In genomic region chr19:18167011-18167410, GRCh38 we compare ENCODE assay signal across 21 cellular contexts. TPM values are rescaled to one million over a fixed set of nuclear protein-coding genes. Genes with fewer than 3 reads are reported as not detected.
DNase-seq lines count a peak whose midpoint lies in the region; ATAC-seq, FAIRE-seq and TF ChIP-seq lines count a peak whose summit lies in the region.
"Had no signal": no experiment of that assay in that cellular context is flagged by ENCODE, and none has a peak within 500 bp of the region (broad histone marks: within the 10 kb centered on the region; RNA-seq: fewer than 3 reads in every experiment).

No MANE protein-coding gene starts in this region.

- H3K27me3 ChIP-seq in SK-N-SH (ENCODE audit: insufficient read depth) (no peaks in the 10 kb centered on the region), HCT116 (ENCODE audit: insufficient read depth, low read length) (no peaks in the 10 kb centered on the region), trophoblast cell (ENCODE audit: insufficient read depth, low read length) (no peaks in the 10 kb centered on the region)
- H3K27me3 ChIP-seq: BLaER1 had no signal

- TF ChIP-seq POLR2A in HCT116 (IDR thresholded peaks at IDR 0.05; ENCODE audit: borderline replicate concordance, extremely low read depth, insufficient read depth, insufficient read length), result no peak

- DNase-seq in SK-N-SH (peak; percentile 11), 8988T (peak; percentile 42), D721Med (ENCODE audit: insufficient read length, low spot score) (peak; percentile 19), HCT116 (ENCODE audit: low read depth, low spot score) (no peak), OCI-M2 (lab: John Stamatoyannopoulos, UW; ENCODE audit: unreplicated experiment) (no peak), trophoblast cell (no peak)
- DNase-seq in activated CD4-positive, alpha-beta T cell treated with anti-CD3 and anti-CD28 coated beads, Interleukin-2, amount 10 ng/mL, durations not matched to agents 7 days and 5 days, result no peak
- DNase-seq: Caco-2; CD4-positive, CD25-positive, alpha-beta regulatory T cell; CD8-positive, alpha-beta T cell; DMS 273 treated with DMSO at 0.1 percent for 48 hours; DND-41; GM23248 had no signal

- no peaks in the 10 kb centered on the region for H3K9me3 ChIP-seq in SK-N-SH
- no peaks in the 10 kb centered on the region for H3K9me3 ChIP-seq in HCT116 (ENCODE audit: control insufficient read depth in 1 of 2, insufficient read depth in 1 of 2, low read depth in 1 of 2, low read length in 2 of 2)
- no peaks in the 10 kb centered on the region for H3K9me3 ChIP-seq in trophoblast cell (ENCODE audit: insufficient read depth, low read depth, low read length)
- H3K9me3 ChIP-seq: BLaER1, Caco-2, HAP-1 had no signal

- 96% methylated on average over 16 of the region's 21 CpGs for WGBS in SK-N-SH (ENCODE audit: low lambda C conversion rate)
- no CpG with 5 or more reads among the region's 21 CpGs for WGBS in trophoblast cell (ENCODE audit: extremely low coverage, insufficient coverage, insufficient read length)

- no peak overlapping the region for H4K91ac ChIP-seq in trophoblast cell (ENCODE audit: low read depth, low read length)

- H3K27ac ChIP-seq in SK-N-SH (ENCODE audit: low read depth in 2 of 2, low read length in 1 of 2), result no peak overlapping the region
- 0 out of 2 replicates have a peak overlapping the region, but pooled peaks have one; percentile 14 for H3K27ac ChIP-seq in HCT116 (ENCODE audit: low read depth, low read length)
- no peak overlapping the region for H3K27ac ChIP-seq in trophoblast cell (ENCODE audit: low read depth, low read length)
- H3K27ac ChIP-seq: BLaER1, C4-2B, GM23248 had no signal

- H3F3A ChIP-seq in SK-N-SH (replicated peaks; ENCODE audit: insufficient read depth), result peaks cover 13% of the 10 kb centered on the region

- H4K20me1 ChIP-seq in SK-N-SH (ENCODE audit: insufficient read depth), result no peaks in the 10 kb centered on the region
- no peaks in the 10 kb centered on the region for H4K20me1 ChIP-seq in HCT116 (ENCODE audit: insufficient read depth)
- H4K20me1 ChIP-seq: BLaER1 had no signal

- BruUV-seq in HCT116 (replicated peaks; lab: Mats Ljungman, UMichigan), result no TSS peak

- FAIRE-seq in D721Med (lab: Jason Lieb, UNC), result no peak
- FAIRE-seq: G401.6, GM12892 had no signal

- H3K9me2 ChIP-seq in SK-N-SH (no peaks in the 10 kb centered on the region), HCT116 (ENCODE audit: insufficient read depth) (no peaks in the 10 kb centered on the region)

- H3K79me2 ChIP-seq in SK-N-SH (ENCODE audit: insufficient read depth), result no peaks in the 10 kb centered on the region
- no peaks in the 10 kb centered on the region for H3K79me2 ChIP-seq in HCT116 (ENCODE audit: insufficient read depth, low read length)
- no peaks in the 10 kb centered on the region for H3K79me2 ChIP-seq in trophoblast cell (ENCODE audit: control insufficient read depth, insufficient read depth, low read length, poor library complexity)

- CTCF ChIA-PET in SK-N-SH (lab: Yijun Ruan, JAX), result interaction anchor here (1.5 to 9.4 kb wide), 5 partner anchors 13 to 112 kb away, joined by 4 to 78 read pairs (median 6); partner anchors contain the start of gene PIK3R2
- CTCF ChIA-PET in HCT116 (lab: Charles Lee), result interaction anchor here (1.6 to 2.0 kb wide), 2 partner anchors 26 to 55 kb away, joined by 6 to 24 read pairs; partner anchors contain the start of gene MPV17L2
- CTCF ChIA-PET in activated CD4-positive, alpha-beta T cell treated with anti-CD3 and anti-CD28 coated beads, Interleukin-2, amount 10 ng/mL, durations not matched to agents 7 days and 5 days (lab: Charles Lee), result interaction anchor here (1.2 to 1.7 kb wide), 3 partner anchors 56 to 80 kb away, joined by 3 to 9 read pairs (median 3); no protein-coding TSS in a partner anchor

- H3K79me1 ChIP-seq in trophoblast cell (ENCODE audit: low read length), result no peaks in the 10 kb centered on the region

- TF ChIP-seq CTCF in SK-N-SH (IDR thresholded peaks at IDR 0.05), result no peak
- no peak for TF ChIP-seq CTCF in D721Med (IDR thresholded peaks at IDR 0.05; ENCODE audit: insufficient read depth, missing control alignments)
- TF ChIP-seq CTCF in HCT116 (IDR thresholded peaks at IDR 0.05 in 2 of 3, conservative IDR thresholded peaks at IDR 0.05 in 1 of 3; ENCODE audit: borderline replicate concordance in 1 of 3, insufficient read depth in 1 of 3, low read depth in 2 of 3, low read length in 2 of 3), result no peak

- H3K4me3 Mint-ChIP-seq in activated CD4-positive, alpha-beta T cell treated with anti-CD3 and anti-CD28 coated beads, Interleukin-2, amount 10 ng/mL, durations not matched to agents 7 days and 5 days, result no peak overlapping the region
- H3K4me3 Mint-ChIP-seq: CD4-positive, CD25-positive, alpha-beta regulatory T cell; CD8-positive, alpha-beta T cell had no signal

- H2AFZ ChIP-seq in SK-N-SH (ENCODE audit: low read depth), result no peak overlapping the region
- H2AFZ ChIP-seq in HCT116 (ENCODE audit: low read depth, low read length, poor library complexity, severe bottlenecking), result no peak overlapping the region
- H2AFZ ChIP-seq in trophoblast cell (ENCODE audit: insufficient read depth, low read length, poor library complexity), result no peak overlapping the region
- H2AFZ ChIP-seq: GM23248 had no signal

- no peak overlapping the region for H2BK12ac ChIP-seq in trophoblast cell (ENCODE audit: low read length)

- no peak overlapping the region for H2BK5ac ChIP-seq in trophoblast cell (ENCODE audit: low read depth, low read length, poor library complexity)

- RAD21 ChIA-PET in HCT116 (lab: Charles Lee; ENCODE audit: low non-redundant PET in 1 of 2, low total read pairs in 2 of 2, uncharacterized antibody in 2 of 2, unreplicated experiment in 2 of 2), result no interaction called here

- H3K4me3 ChIP-seq in SK-N-SH (ENCODE audit: low read depth in 2 of 2, low read length in 1 of 2), result no peak overlapping the region
- no peak overlapping the region for H3K4me3 ChIP-seq in HCT116 (replicated peaks in 1 of 2; ENCODE audit: low read depth in 1 of 2, low read length in 2 of 2)
- H3K4me3 ChIP-seq in trophoblast cell (ENCODE audit: low read depth, low read length), result no peak overlapping the region
- H3K4me3 ChIP-seq: BLaER1, GM23248, HAP-1 had no signal

- H3K27ac Mint-ChIP-seq in activated CD4-positive, alpha-beta T cell treated with anti-CD3 and anti-CD28 coated beads, Interleukin-2, amount 10 ng/mL, durations not matched to agents 7 days and 5 days, result no peak overlapping the region
- H3K27ac Mint-ChIP-seq: CD8-positive, alpha-beta T cell had no signal

- H2AK5ac ChIP-seq in trophoblast cell (ENCODE audit: low read length), result no peak overlapping the region

- no peak overlapping the region for H4K8ac ChIP-seq in trophoblast cell (ENCODE audit: low read depth, low read length)

- H4K12ac ChIP-seq in trophoblast cell (ENCODE audit: low read depth, low read length), result no peak overlapping the region

- no peak overlapping the region for H3K4me2 ChIP-seq in SK-N-SH
- H3K4me2 ChIP-seq in HCT116 (ENCODE audit: low read length), result no peak overlapping the region
- H3K4me2 ChIP-seq in trophoblast cell (ENCODE audit: low read length), result no peak overlapping the region
- H3K4me2 ChIP-seq: BLaER1 had no signal

- H3K9ac ChIP-seq in SK-N-SH (no peak overlapping the region), HCT116 (ENCODE audit: low read length) (no peak overlapping the region), trophoblast cell (ENCODE audit: low read length) (no peak overlapping the region)
- H3K9ac ChIP-seq: BLaER1, GM23248 had no signal

- no peak overlapping the region for H2BK120ac ChIP-seq in trophoblast cell (ENCODE audit: insufficient read depth, low read length, poor library complexity)

- H3K23ac ChIP-seq in trophoblast cell (ENCODE audit: low read length), result no peak overlapping the region

- H3K36me3 Mint-ChIP-seq in activated CD4-positive, alpha-beta T cell treated with anti-CD3 and anti-CD28 coated beads, Interleukin-2, amount 10 ng/mL, durations not matched to agents 7 days and 5 days (ENCODE audit: low read depth), result peaks cover 10% of the 10 kb centered on the region

- no peak for TF ChIP-seq EP300 in SK-N-SH (IDR thresholded peaks at IDR 0.05; ENCODE audit: borderline replicate concordance in 1 of 2, low read depth in 1 of 2, low read length in 1 of 2)

- H3K14ac ChIP-seq in trophoblast cell (ENCODE audit: low read length), result no peak overlapping the region

- H3K9me3 Mint-ChIP-seq in activated CD4-positive, alpha-beta T cell treated with anti-CD3 and anti-CD28 coated beads, Interleukin-2, amount 10 ng/mL, durations not matched to agents 7 days and 5 days, result no peaks in the 10 kb centered on the region
- H3K9me3 Mint-ChIP-seq: CD8-positive, alpha-beta T cell had no signal

- intact Hi-C loops in HCT116 (cut with micrococcal nuclease), result no loop called here

- TF ChIP-seq RAD21 in SK-N-SH (IDR thresholded peaks at IDR 0.05; ENCODE audit: low read length) (no peak), HCT116 (IDR thresholded peaks at IDR 0.05; ENCODE audit: low read depth) (no peak)

- no peaks in the 10 kb centered on the region for H3K27me3 Mint-ChIP-seq in activated CD4-positive, alpha-beta T cell treated with anti-CD3 and anti-CD28 coated beads, Interleukin-2, amount 10 ng/mL, durations not matched to agents 7 days and 5 days
- H3K27me3 Mint-ChIP-seq: CD4-positive, CD25-positive, alpha-beta regulatory T cell had no signal

- POLR2A ChIA-PET in SK-N-SH (lab: Yijun Ruan, JAX) (interaction anchor here (1.7 kb wide), 1 partner anchor 57 kb away, joined by 4 read pairs; no protein-coding TSS in a partner anchor), HCT116 (lab: Charles Lee) (no interaction called here)
- POLR2A ChIA-PET in activated CD4-positive, alpha-beta T cell treated with anti-CD3 and anti-CD28 coated beads, Interleukin-2, amount 10 ng/mL, durations not matched to agents 7 days and 5 days (lab: Charles Lee), result interaction anchor here (0.5 kb wide), 1 partner anchor 26 kb away, joined by 3 read pairs; the partner anchor contains the start of gene MPV17L2

- no peak for ATAC-seq in SK-N-SH treated with all-trans-retinoic acid at 6 μM for 48 hours
- no peak for ATAC-seq in HCT116
- ATAC-seq: CD8-positive, alpha-beta T cell had no signal

- H3K4me1 ChIP-seq in SK-N-SH (ENCODE audit: control insufficient read depth in 1 of 2, insufficient read depth in 2 of 2, low read depth in 1 of 2, low read length in 1 of 2) (peaks cover 0 to under 1% of the 10 kb centered on the region in 2 experiments; a peak in 1 of 4 replicates), HCT116 (ENCODE audit: control insufficient read depth in 1 of 2, insufficient read depth in 2 of 2, low read length in 2 of 2) (no peaks in the 10 kb centered on the region), trophoblast cell (ENCODE audit: control insufficient read depth in 1 of 2, insufficient read depth in 2 of 2, low read length in 2 of 2) (no peaks in the 10 kb centered on the region)
- H3K4me1 ChIP-seq: Caco-2, HAP-1 had no signal

- H3K18ac ChIP-seq in trophoblast cell (ENCODE audit: low read length), result no peak overlapping the region

- peaks cover 5% of the 10 kb centered on the region for H3K4me1 Mint-ChIP-seq in activated CD4-positive, alpha-beta T cell treated with anti-CD3 and anti-CD28 coated beads, Interleukin-2, amount 10 ng/mL, durations not matched to agents 7 days and 5 days

- H3K4ac ChIP-seq in trophoblast cell (ENCODE audit: low read depth, low read length), result no peak overlapping the region

- H3K36me3 ChIP-seq in SK-N-SH (replicated peaks in 1 of 2; ENCODE audit: control insufficient read depth in 1 of 2, insufficient read depth in 2 of 2, low read length in 1 of 2) (peaks cover 35 to 40% of the 10 kb centered on the region in 2 experiments), HCT116 (ENCODE audit: control insufficient read depth in 1 of 2, insufficient read depth in 2 of 2, low read length in 2 of 2) (peaks cover 20 to 34% of the 10 kb centered on the region in 2 experiments; a peak in 3 of 4 replicates), trophoblast cell (ENCODE audit: control insufficient read depth in 1 of 2, insufficient read depth in 2 of 2, low read length in 2 of 2) (peaks cover 69 to 70% of the 10 kb centered on the region in 2 experiments)

RNA-seq across cellular contexts. Expression of gene IFI30, which starts 6.6 kb away (rescaled TPM):
- 10.7 and 11.6 TPM in 2 replicates for polyA plus RNA-seq in SK-N-SH (2012; rRNA removed)
- 4.4 and 6.7 TPM in 2 replicates for polyA plus RNA-seq in SK-N-SH (2012; cell fraction: cytosol; rRNA removed)
- 4.5 and 5.5 TPM in 2 replicates for polyA plus RNA-seq in SK-N-SH (2012; cell fraction: nucleus; rRNA removed)
- total RNA-seq in HCT116 (2021; ENCODE audit: unreplicated experiment), result 64.6 TPM
- 62.9 and 82.1 TPM in 2 replicates for polyA plus RNA-seq in HCT116 (2012)
- total RNA-seq in activated CD4-positive, alpha-beta T cell treated with anti-CD3 and anti-CD28 coated beads, Interleukin-2, amount 10 ng/mL, durations not matched to agents 7 days and 5 days, result 10 to 100 TPM; 54.1 to 58.9 TPM
- 4.4 and 4.9 TPM in 2 replicates for polyA plus RNA-seq in trophoblast cell (2013)
- total RNA-seq: A673 had no signal

RNA-seq across cellular contexts. Expression of gene PIK3R2, which starts 14.0 kb away (rescaled TPM):
- 27.5 and 36.6 TPM in 2 replicates for polyA plus RNA-seq in SK-N-SH (2012; rRNA removed)
- polyA plus RNA-seq in SK-N-SH (2012; cell fraction: cytosol; rRNA removed), result 17.4 and 30.3 TPM in 2 replicates
- 52.1 and 53.0 TPM in 2 replicates for polyA plus RNA-seq in SK-N-SH (2012; cell fraction: nucleus; rRNA removed)
- total RNA-seq in HCT116 (2021; ENCODE audit: unreplicated experiment), result 53.4 TPM
- polyA plus RNA-seq in HCT116 (2012), result 21.2 and 32.2 TPM in 2 replicates
- 10 to 100 TPM; 12.6 to 13.1 TPM for total RNA-seq in activated CD4-positive, alpha-beta T cell treated with anti-CD3 and anti-CD28 coated beads, Interleukin-2, amount 10 ng/mL, durations not matched to agents 7 days and 5 days
- 56.7 and 57.2 TPM in 2 replicates for polyA plus RNA-seq in trophoblast cell (2013)

RNA-seq across cellular contexts. Expression of gene MPV17L2, which starts 26.0 kb away (rescaled TPM):
- 17.5 and 20.6 TPM in 2 replicates for polyA plus RNA-seq in SK-N-SH (2012; rRNA removed)
- 9.7 and 13.5 TPM in 2 replicates for polyA plus RNA-seq in SK-N-SH (2012; cell fraction: cytosol; rRNA removed)
- polyA plus RNA-seq in SK-N-SH (2012; cell fraction: nucleus; rRNA removed), result 8.2 and 8.6 TPM in 2 replicates
- total RNA-seq in HCT116 (2021; ENCODE audit: unreplicated experiment), result 18.7 TPM
- polyA plus RNA-seq in HCT116 (2012), result 19.2 and 19.3 TPM in 2 replicates
- total RNA-seq in activated CD4-positive, alpha-beta T cell treated with anti-CD3 and anti-CD28 coated beads, Interleukin-2, amount 10 ng/mL, durations not matched to agents 7 days and 5 days, result 1 to 10 TPM; 6.1 to 6.5 TPM
- polyA plus RNA-seq in trophoblast cell (2013), result 26.0 and 26.7 TPM in 2 replicates

RNA-seq across cellular contexts. Expression of gene RAB3A, which starts 36.8 kb away (rescaled TPM):
- 9.1 and 9.7 TPM in 2 replicates for polyA plus RNA-seq in SK-N-SH (2012; rRNA removed)
- polyA plus RNA-seq in SK-N-SH (2012; cell fraction: cytosol; rRNA removed), result 7.7 and 10.0 TPM in 2 replicates
- polyA plus RNA-seq in SK-N-SH (2012; cell fraction: nucleus; rRNA removed), result 13.1 and 19.6 TPM in 2 replicates
- 10.6 TPM for total RNA-seq in HCT116 (2021; ENCODE audit: unreplicated experiment)
- 18.2 and 22.6 TPM in 2 replicates for polyA plus RNA-seq in HCT116 (2012)
- 1 to 10 TPM; 4.0 to 5.2 TPM for total RNA-seq in activated CD4-positive, alpha-beta T cell treated with anti-CD3 and anti-CD28 coated beads, Interleukin-2, amount 10 ng/mL, durations not matched to agents 7 days and 5 days
- polyA plus RNA-seq in trophoblast cell (2013), result 2.5 and 3.0 TPM in 2 replicates

RNA-seq across cellular contexts. Expression of gene PDE4C, which starts 59.2 kb away (rescaled TPM):
- polyA plus RNA-seq in SK-N-SH (2012; rRNA removed), result 0.36 and 1.0 TPM in 2 replicates
- polyA plus RNA-seq in SK-N-SH (2012; cell fraction: cytosol; rRNA removed), result 0.05 and 0.26 TPM in 2 replicates
- polyA plus RNA-seq in SK-N-SH (2012; cell fraction: nucleus; rRNA removed), result 4.1 and 8.2 TPM in 2 replicates
- total RNA-seq in HCT116 (2021; ENCODE audit: unreplicated experiment), result 1.5 TPM
- polyA plus RNA-seq in HCT116 (2012), result 0.46 and 0.52 TPM in 2 replicates
- total RNA-seq in activated CD4-positive, alpha-beta T cell treated with anti-CD3 and anti-CD28 coated beads, Interleukin-2, amount 10 ng/mL, durations not matched to agents 7 days and 5 days, result under 1 TPM in 1 of 2 experiments, not detected in 1; 0.15 TPM
- 0.38 and 0.60 TPM in 2 replicates for polyA plus RNA-seq in trophoblast cell (2013)
- total RNA-seq: A172; A673; CD4-positive, CD25-positive, alpha-beta regulatory T cell had no signal
- polyA plus RNA-seq: CD4-positive, CD25-positive, alpha-beta regulatory T cell had no signal

Comparison
In these comparisons a context has a peak if more than half of its experiments do, and no peak if none do; other contexts are left out.
1. DNase-seq: peak in SK-N-SH (single experiment), 8988T (single experiment) and D721Med (single experiment); none in HCT116 (single experiment), OCI-M2 (single experiment), activated CD4-positive, alpha-beta T cell treated with anti-CD3 and anti-CD28 coated beads, Interleukin-2, amount 10 ng/mL, durations not matched to agents 7 days and 5 days (single experiment) and trophoblast cell (0 of 2).